Comparison of ENCODE assay signal across 17 cellular contexts in the genomic region with DNA sequence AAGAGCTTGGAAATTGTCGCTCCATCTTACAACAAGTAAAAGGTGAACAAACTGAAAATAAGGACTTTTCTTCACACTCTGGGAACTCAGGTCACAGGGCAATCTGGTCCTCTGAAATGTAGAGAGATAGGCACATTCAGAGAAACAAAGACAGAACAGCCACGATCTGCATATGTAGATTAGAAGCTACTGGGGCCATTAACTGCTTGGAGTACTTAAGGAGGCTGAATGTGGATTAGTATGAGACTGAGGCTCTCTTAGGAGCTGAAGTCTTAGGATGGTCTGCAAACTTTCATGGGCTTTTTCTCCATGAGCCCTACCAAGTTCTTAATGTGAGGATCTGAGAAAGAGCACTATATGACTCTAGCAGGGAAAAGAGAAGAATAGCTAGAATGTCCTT.
DNase-seq lines count a peak whose midpoint lies in the region; ATAC-seq and TF ChIP-seq lines count a peak whose summit lies in the region.
"Had no signal": no experiment of that assay in that cellular context is flagged by ENCODE, and none has a peak within 500 bp of the region (broad histone marks: within the 10 kb centered on the region; RNA-seq: fewer than 3 reads in every experiment).

No MANE protein-coding gene starts in this region.

- POLR2A ChIA-PET in WTC11 (lab: Charles Lee), result no interaction called here

- no peak overlapping the region for H2BK5ac ChIP-seq in H9 (ENCODE audit: insufficient read length, low read length)
- peak overlapping the region; percentile 76 for H2BK5ac ChIP-seq in mesendoderm (ENCODE audit: low read length)

- no CpG with 5 or more reads among the region's 2 CpGs for WGBS in H9 (ENCODE audit: extremely low coverage, insufficient read length, low lambda C conversion rate)
- WGBS in mesendoderm (ENCODE audit: extremely low coverage, insufficient coverage, low lambda C conversion rate), result no CpG with 5 or more reads among the region's 2 CpGs

- H3K4me2 ChIP-seq in H9 (ENCODE audit: insufficient read depth, insufficient read length, low read length) (no peak overlapping the region), mesendoderm (ENCODE audit: low read length) (no peak overlapping the region)
- H3K4me2 ChIP-seq: BLaER1 treated with 17β-estradiol and CSF1 and Interleukin-3, amounts not matched to agents 10 nM and 100 nM had no signal

- H3K79me1 ChIP-seq in H9 (ENCODE audit: insufficient read depth, low read depth, low read length, poor library complexity, severe bottlenecking) (no peaks in the 10 kb centered on the region), mesendoderm (ENCODE audit: low read length) (no peaks in the 10 kb centered on the region)

- no peak overlapping the region for H3K56ac ChIP-seq in H9 (ENCODE audit: insufficient read length, low read depth, low read length)
- no peak overlapping the region for H3K56ac ChIP-seq in mesendoderm (ENCODE audit: low read length)

- H2BK120ac ChIP-seq in H9 (ENCODE audit: low read depth, low read length, poor library complexity, severe bottlenecking), result no peak overlapping the region
- H2BK120ac ChIP-seq in mesendoderm (ENCODE audit: low read depth, low read length), result no peak overlapping the region

- peaks cover 4 to 9% (median 6%) of the 10 kb centered on the region in 3 experiments; a peak in 6 of 7 replicates for H3K36me3 Mint-ChIP-seq in H9 (ENCODE audit: insufficient read depth in 1 of 3, low read depth in 3 of 3)
- peaks cover 9% of the 10 kb centered on the region for H3K36me3 Mint-ChIP-seq in WTC11
- no peaks in the 10 kb centered on the region for H3K36me3 Mint-ChIP-seq in stimulated activated effector memory CD8-positive, alpha-beta T cell treated with anti-CD3 and anti-CD28 coated beads, Interleukin-12 subunit alpha, Interleukin-12 subunit beta, amount 100 ng/mL, for 72 hours
- H3K36me3 Mint-ChIP-seq: CD4-positive, CD25-positive, alpha-beta regulatory T cell; IgD-negative memory B cell had no signal

- H3K4ac ChIP-seq in H9 (ENCODE audit: low read depth, low read length) (no peak overlapping the region), mesendoderm (ENCODE audit: low read depth, low read length) (no peak overlapping the region)

- H3K9ac ChIP-seq in H9 (ENCODE audit: extremely low read depth, insufficient read length, low read length), result no peak overlapping the region
- H3K9ac ChIP-seq in mesendoderm (ENCODE audit: low read length), result no peak overlapping the region
- H3K9ac ChIP-seq: BLaER1 treated with 17β-estradiol and CSF1 and Interleukin-3, amounts not matched to agents 10 nM and 100 nM had no signal

- H3K18ac ChIP-seq in H9 (ENCODE audit: insufficient read length, low read depth, low read length), result no peak overlapping the region
- H3K18ac ChIP-seq in mesendoderm (ENCODE audit: low read length), result peak overlapping the region; percentile 60

- H4K91ac ChIP-seq in H9 (ENCODE audit: insufficient read length, low read depth, low read length), result no peak overlapping the region

- H3K27me3 ChIP-seq in H9 (ENCODE audit: insufficient read depth, low read length) (no peaks in the 10 kb centered on the region), mesendoderm (ENCODE audit: insufficient read depth, low read length, poor library complexity) (no peaks in the 10 kb centered on the region)
- H3K27me3 ChIP-seq: BLaER1 treated with 17β-estradiol and CSF1 and Interleukin-3, amounts not matched to agents 10 nM and 100 nM had no signal

- H2BK15ac ChIP-seq in H9 (ENCODE audit: low read depth, low read length), result no peak overlapping the region
- no peak overlapping the region for H2BK15ac ChIP-seq in mesendoderm (replicated peaks; ENCODE audit: low read depth)

- H3K9me3 ChIP-seq in H9 (ENCODE audit: control insufficient read depth, low read depth, low read length), result no peaks in the 10 kb centered on the region
- H3K9me3 ChIP-seq: BLaER1 treated with 17β-estradiol and CSF1 and Interleukin-3, amounts not matched to agents 10 nM and 100 nM had no signal

- no peak overlapping the region for H3K27ac ChIP-seq in H9 (ENCODE audit: insufficient read length, low read depth, low read length)
- H3K27ac ChIP-seq in mesendoderm (ENCODE audit: low read depth, low read length), result no peak overlapping the region
- H3K27ac ChIP-seq: BLaER1 treated with 17β-estradiol and CSF1 and Interleukin-3, amounts not matched to agents 10 nM and 100 nM; HL-60 had no signal

- no peak overlapping the region for H3K4me3 ChIP-seq in mesendoderm (ENCODE audit: low read length)
- H3K4me3 ChIP-seq in foreskin fibroblast (ENCODE audit: low read depth in 1 of 2, low read length in 2 of 2), result no peak overlapping the region
- H3K4me3 ChIP-seq: BLaER1 treated with 17β-estradiol and CSF1 and Interleukin-3, amounts not matched to agents 10 nM and 100 nM; GM12878 had no signal

- ATAC-seq in WTC11 (peak; percentile 98), HG02642 (IDR thresholded peaks at IDR 0.05; ENCODE audit: poor library complexity, unreplicated experiment) (no peak), HG02610 (IDR thresholded peaks at IDR 0.05; ENCODE audit: unreplicated experiment) (no peak)
- ATAC-seq in stimulated activated effector memory CD8-positive, alpha-beta T cell treated with anti-CD3 and anti-CD28 coated beads, Interleukin-12 subunit alpha, Interleukin-12 subunit beta, amount 100 ng/mL, for 72 hours, result no peak
- ATAC-seq: GM12878 had no signal

- H3K4me3 Mint-ChIP-seq in H9, result no peak overlapping the region
- H3K4me3 Mint-ChIP-seq in WTC11, result peak overlapping the region; percentile 11; the same call in 1 of the 2 replicates
- no peak overlapping the region for H3K4me3 Mint-ChIP-seq in stimulated activated effector memory CD8-positive, alpha-beta T cell treated with anti-CD3 and anti-CD28 coated beads, Interleukin-12 subunit alpha, Interleukin-12 subunit beta, amount 100 ng/mL, for 72 hours
- H3K4me3 Mint-ChIP-seq: CD4-positive, CD25-positive, alpha-beta regulatory T cell; IgD-negative memory B cell had no signal

- TF ChIP-seq CTCF in H9 (conservative IDR thresholded peaks at IDR 0.05), result no peak
- no peak for TF ChIP-seq CTCF in WTC11 (IDR thresholded peaks at IDR 0.05)
- TF ChIP-seq CTCF in foreskin fibroblast (IDR thresholded peaks at IDR 0.05; ENCODE audit: low read depth, low read length), result no peak

- no peaks in the 10 kb centered on the region for H3K79me2 ChIP-seq in H9 (ENCODE audit: insufficient read depth, low read length)
- H3K79me2 ChIP-seq in mesendoderm (ENCODE audit: control insufficient read depth, insufficient read depth, low read length), result no peaks in the 10 kb centered on the region

- CTCF ChIA-PET in WTC11 (lab: Charles Lee), result no interaction called here

- H2AK5ac ChIP-seq in H9 (ENCODE audit: insufficient read length, low read length) (no peak overlapping the region), mesendoderm (ENCODE audit: low read length) (no peak overlapping the region)

- H3K9me3 Mint-ChIP-seq in H9 (peaks cover 0 to 6% of the 10 kb centered on the region in 2 experiments; a peak in 3 of 5 replicates), WTC11 (peaks cover 9% of the 10 kb centered on the region)
- H3K9me3 Mint-ChIP-seq in stimulated activated effector memory CD8-positive, alpha-beta T cell treated with anti-CD3 and anti-CD28 coated beads, Interleukin-12 subunit alpha, Interleukin-12 subunit beta, amount 100 ng/mL, for 72 hours, result peaks cover 6% of the 10 kb centered on the region

- H2BK12ac ChIP-seq in H9 (ENCODE audit: insufficient read length, low read depth, low read length), result no peak overlapping the region

- no peaks in the 10 kb centered on the region for H3K23me2 ChIP-seq in H9 (ENCODE audit: insufficient read length, low read depth, low read length, poor library complexity, severe bottlenecking)

- no peak overlapping the region for H3T11ph ChIP-seq in H9 (ENCODE audit: low read length)

- peaks cover 24 to 25% of the 10 kb centered on the region in 2 experiments for H3K4me1 Mint-ChIP-seq in H9
- peaks cover 43% of the 10 kb centered on the region for H3K4me1 Mint-ChIP-seq in WTC11
- no peaks in the 10 kb centered on the region for H3K4me1 Mint-ChIP-seq in stimulated activated effector memory CD8-positive, alpha-beta T cell treated with anti-CD3 and anti-CD28 coated beads, Interleukin-12 subunit alpha, Interleukin-12 subunit beta, amount 100 ng/mL, for 72 hours
- H3K4me1 Mint-ChIP-seq: CD4-positive, CD25-positive, alpha-beta regulatory T cell; IgD-negative memory B cell had no signal

- H3K23ac ChIP-seq in H9 (ENCODE audit: insufficient read length, low read depth, low read length) (no peak overlapping the region), mesendoderm (ENCODE audit: low read length) (no peak overlapping the region)

- H3K4me1 ChIP-seq in H9 (ENCODE audit: insufficient read depth, low read length), result no peaks in the 10 kb centered on the region
- peaks cover 5% of the 10 kb centered on the region for H3K4me1 ChIP-seq in mesendoderm (ENCODE audit: control insufficient read depth, low read depth, low read length)
- H3K4me1 ChIP-seq: BLaER1 treated with 17β-estradiol and CSF1 and Interleukin-3, amounts not matched to agents 10 nM and 100 nM had no signal

- DNase-seq in H9, result peak; percentile 45
- no peak for DNase-seq in WTC11 (ENCODE audit: low spot score)
- peak; percentile 64 for DNase-seq in iPS DF 4.7 (ENCODE audit: extremely low read depth, low spot score)
- peak; percentile 93 for DNase-seq in mesendoderm
- DNase-seq in stimulated activated effector memory CD8-positive, alpha-beta T cell treated with anti-CD3 and anti-CD28 coated beads, Interleukin-12 subunit alpha, Interleukin-12 subunit beta, amount 100 ng/mL, for 72 hours (ENCODE audit: low spot score in 2 of 2), result no peak
- DNase-seq in foreskin fibroblast, result no peak
- DNase-seq: ACHN; Calu3; CD4-positive, CD25-positive, alpha-beta regulatory T cell; DMS 273 treated with DMSO at 0.1 percent for 48 hours; H7 had no signal

- H2BK20ac ChIP-seq in H9 (ENCODE audit: low read depth, low read length, poor library complexity, severe bottlenecking), result no peak overlapping the region

- H3K36me3 ChIP-seq in mesendoderm (ENCODE audit: control insufficient read depth, insufficient read depth, low read length), result no peaks in the 10 kb centered on the region
- H3K36me3 ChIP-seq: BLaER1 treated with 17β-estradiol and CSF1 and Interleukin-3, amounts not matched to agents 10 nM and 100 nM had no signal

- no peak overlapping the region for H4K8ac ChIP-seq in H9 (replicated peaks; ENCODE audit: insufficient read length, low read depth, low read length)
- H4K8ac ChIP-seq in mesendoderm (ENCODE audit: low read depth, low read length), result no peak overlapping the region

- H2AFZ ChIP-seq in H9 (ENCODE audit: low read length), result no peak overlapping the region

- no peak overlapping the region for H3K14ac ChIP-seq in H9 (ENCODE audit: insufficient read depth, low read length)

- H4K5ac ChIP-seq in H9 (ENCODE audit: insufficient read length, low read depth, low read length), result no peak overlapping the region
- H4K5ac ChIP-seq in mesendoderm (ENCODE audit: low read length), result no peak overlapping the region

- H3K27me3 Mint-ChIP-seq in H9 (ENCODE audit: low read depth), result no peaks in the 10 kb centered on the region
- H3K27me3 Mint-ChIP-seq in WTC11 (ENCODE audit: low read depth), result peaks cover 5% of the 10 kb centered on the region
- H3K27me3 Mint-ChIP-seq: CD4-positive, CD25-positive, alpha-beta regulatory T cell; IgD-negative memory B cell had no signal

- no peaks in the 10 kb centered on the region for H4K20me1 ChIP-seq in H9 (ENCODE audit: control insufficient read depth, insufficient read depth, insufficient read length)
- H4K20me1 ChIP-seq: BLaER1 treated with 17β-estradiol and CSF1 and Interleukin-3, amounts not matched to agents 10 nM and 100 nM had no signal

- H3K27ac Mint-ChIP-seq in H9 (peak overlapping the region in 2 of 3 experiments; percentile 68 to 93; a peak in 4 of 7 replicates), WTC11 (peak overlapping the region; percentile 82)
- no peak overlapping the region for H3K27ac Mint-ChIP-seq in stimulated activated effector memory CD8-positive, alpha-beta T cell treated with anti-CD3 and anti-CD28 coated beads, Interleukin-12 subunit alpha, Interleukin-12 subunit beta, amount 100 ng/mL, for 72 hours
- H3K27ac Mint-ChIP-seq: CD4-positive, CD25-positive, alpha-beta regulatory T cell; IgD-negative memory B cell had no signal

Comparison
In these comparisons a context has a peak if more than half of its experiments do, and no peak if none do; other contexts are left out.
1. DNase-seq: peak in H9 (single experiment), iPS DF 4.7 (single experiment) and mesendoderm (single experiment); none in WTC11 (single experiment), stimulated activated effector memory CD8-positive, alpha-beta T cell treated with anti-CD3 and anti-CD28 coated beads, Interleukin-12 subunit alpha, Interleukin-12 subunit beta, amount 100 ng/mL, for 72 hours (0 of 2) and foreskin fibroblast (0 of 2).